Comparison of ENCODE assay signal across 8 cellular contexts in genomic region chr1:52054496-52055065, GRCh38. TPM values are rescaled to one million over a fixed set of nuclear protein-coding genes. Genes with fewer than 3 reads are reported as not detected.
A peak's percentile ranks its signal among the peaks of the same experiment; 100 is the strongest.
DNase-seq lines count a peak whose midpoint lies in the region; ATAC-seq and TF ChIP-seq lines count a peak whose summit lies in the region.

No MANE protein-coding gene starts in this region.

- CTCF ChIA-PET in naive thymus-derived CD4-positive, alpha-beta T cell (lab: Charles Lee), result no interaction called here

- no peaks in the 10 kb centered on the region for H3K36me3 ChIP-seq in BE2C
- H3K36me3 ChIP-seq in Loucy (ENCODE audit: insufficient read depth, low read length), result no peaks in the 10 kb centered on the region
- peaks cover 0 to 14% (median 0%) of the 10 kb centered on the region in 3 experiments for H3K36me3 ChIP-seq in naive thymus-derived CD4-positive, alpha-beta T cell (ENCODE audit: control insufficient read depth in 2 of 3, insufficient read depth in 3 of 3, low read length in 3 of 3)

- POLR2A ChIA-PET in naive thymus-derived CD4-positive, alpha-beta T cell (lab: Charles Lee), result interaction anchor here (3.8 kb wide), 1 partner anchor 21 kb away, joined by 43 read pairs; the partner anchor contains the start of gene KTI12

- H3K27ac ChIP-seq in naive thymus-derived CD4-positive, alpha-beta T cell (ENCODE audit: low read depth, low read length), result peak overlapping the region; percentile 87

- H3K79me2 ChIP-seq in Loucy (ENCODE audit: insufficient read depth, low read length), result peaks cover 89% of the 10 kb centered on the region

- H3K4me3 ChIP-seq in BE2C (ENCODE audit: low read depth, low read length) (peak overlapping the region; percentile 91), Loucy (ENCODE audit: low read length, poor library complexity, severe bottlenecking) (peak overlapping the region; percentile 86)
- peak overlapping the region; percentile 92 for H3K4me3 ChIP-seq in naive thymus-derived CD4-positive, alpha-beta T cell (ENCODE audit: low read length)

- DNase-seq in BE2C (no peak), glomerular visceral epithelial cell (ENCODE audit: extremely low spot score) (no peak), NCI-H2171 treated with DMSO at 0.1 percent for 48 hours (lab: John Stamatoyannopoulos, UW) (no peak)
- no peak for DNase-seq in central memory CD8-positive, alpha-beta T cell (ENCODE audit: low spot score in 2 of 2)
- no peak for DNase-seq in naive thymus-derived CD4-positive, alpha-beta T cell
- no peak for DNase-seq in stimulated activated CD4-positive, alpha-beta T cell treated with anti-CD3 and anti-CD28 coated beads, Interleukin-4, amount 100 ng/mL, for 24 hours

- TF ChIP-seq CTCF in BE2C (IDR thresholded peaks at IDR 0.05; ENCODE audit: low read depth, low read length) (no peak), Loucy (conservative IDR thresholded peaks at IDR 0.05; ENCODE audit: low read length) (no peak)

- H3F3A ChIP-seq in Loucy (ENCODE audit: low read depth), result no peaks in the 10 kb centered on the region

- H3K27ac Mint-ChIP-seq in central memory CD8-positive, alpha-beta T cell (ENCODE audit: low read depth), result peak overlapping the region; percentile 80
- H3K27ac Mint-ChIP-seq in naive thymus-derived CD4-positive, alpha-beta T cell, result peak overlapping the region; percentile 91 to 99 (median 95)

- no peaks in the 10 kb centered on the region for H3K9me3 ChIP-seq in BE2C
- H3K9me3 ChIP-seq in Loucy (ENCODE audit: insufficient read depth, low read depth, low read length), result no peaks in the 10 kb centered on the region
- H3K9me3 ChIP-seq in naive thymus-derived CD4-positive, alpha-beta T cell (ENCODE audit: control insufficient read depth in 2 of 3, low read length in 3 of 3), result no peaks in the 10 kb centered on the region

- H3K9ac ChIP-seq in Loucy (ENCODE audit: low read depth, low read length, poor library complexity, severe bottlenecking), result peak overlapping the region; percentile 91

- H2AFZ ChIP-seq in Loucy (ENCODE audit: low read length), result peak overlapping the region; percentile 65

- H3K4me1 Mint-ChIP-seq in central memory CD8-positive, alpha-beta T cell, result peaks cover 63% of the 10 kb centered on the region
- H3K4me1 Mint-ChIP-seq in naive thymus-derived CD4-positive, alpha-beta T cell, result peaks cover 42 to 77% (median 61%) of the 10 kb centered on the region in 7 donors

- H3K4me3 Mint-ChIP-seq in central memory CD8-positive, alpha-beta T cell, result peak overlapping the region; percentile 91
- H3K4me3 Mint-ChIP-seq in naive thymus-derived CD4-positive, alpha-beta T cell, result peak overlapping the region; percentile 93 to 100 (median 98)

- no peaks in the 10 kb centered on the region for H3K9me2 ChIP-seq in Loucy (replicated peaks; ENCODE audit: low read depth, low read length)

- no peaks in the 10 kb centered on the region for H3K27me3 Mint-ChIP-seq in central memory CD8-positive, alpha-beta T cell
- H3K27me3 Mint-ChIP-seq in naive thymus-derived CD4-positive, alpha-beta T cell, result no peaks in the 10 kb centered on the region

- H3K4me2 ChIP-seq in Loucy (ENCODE audit: low read depth, low read length, poor library complexity, severe bottlenecking), result peak overlapping the region; percentile 96

- peaks cover 21% of the 10 kb centered on the region for H3K36me3 Mint-ChIP-seq in central memory CD8-positive, alpha-beta T cell (ENCODE audit: insufficient read depth)
- peaks cover 4 to 13% (median 5%) of the 10 kb centered on the region in 5 donors for H3K36me3 Mint-ChIP-seq in naive thymus-derived CD4-positive, alpha-beta T cell

- H4K20me1 ChIP-seq in Loucy (ENCODE audit: insufficient read depth, low read length, poor library complexity, severe bottlenecking), result peaks cover 44% of the 10 kb centered on the region

- no peaks in the 10 kb centered on the region for H3K9me3 Mint-ChIP-seq in central memory CD8-positive, alpha-beta T cell
- H3K9me3 Mint-ChIP-seq in naive thymus-derived CD4-positive, alpha-beta T cell, result peaks cover 0 to 2% (median 0%) of the 10 kb centered on the region in 11 donors

- no peaks in the 10 kb centered on the region for H3K27me3 ChIP-seq in BE2C
- H3K27me3 ChIP-seq in Loucy (ENCODE audit: insufficient read depth, low read length, poor library complexity, severe bottlenecking), result no peaks in the 10 kb centered on the region
- H3K27me3 ChIP-seq in naive thymus-derived CD4-positive, alpha-beta T cell (ENCODE audit: control insufficient read depth in 2 of 2, insufficient read depth in 2 of 2, low read length in 2 of 2), result no peaks in the 10 kb centered on the region

- H3K4me1 ChIP-seq in BE2C, result no peaks in the 10 kb centered on the region
- peaks cover 37% of the 10 kb centered on the region for H3K4me1 ChIP-seq in Loucy (ENCODE audit: insufficient read depth, low read length, poor library complexity, severe bottlenecking)
- H3K4me1 ChIP-seq in naive thymus-derived CD4-positive, alpha-beta T cell (ENCODE audit: control insufficient read depth in 2 of 2, insufficient read depth in 2 of 2, low read length in 2 of 2), result peaks cover 19 to 24% of the 10 kb centered on the region in 2 donors

- intact Hi-C loops in naive thymus-derived CD4-positive, alpha-beta T cell (cut with micrococcal nuclease), result loop anchor here (1.0 to 10.0 kb wide), 14 partner anchors 176 to 1998 kb away; partner anchors contain the start of genes CZIB (in 2 of the 2), LRP8 (in 2 of the 2), ECHDC2 (in 1 of the 2) and EPS15 (in 1 of the 2)

- no peak for ATAC-seq in central memory CD8-positive, alpha-beta T cell (replicated peaks; ENCODE audit: extremely low read depth, poor library complexity, severe bottlenecking)
- no peak for ATAC-seq in naive thymus-derived CD4-positive, alpha-beta T cell
- no peak for ATAC-seq in GM21717 (IDR thresholded peaks at IDR 0.05; ENCODE audit: unreplicated experiment)

RNA-seq across cellular contexts. Expression of gene TXNDC12, which starts 0.4 kb away (rescaled TPM):
- polyA plus RNA-seq in BE2C (2012; ENCODE audit: insufficient read depth, insufficient read length, low read depth), result 91.7 TPM
- 10 to 100 TPM; 27.2 to 43.7 (median 28.5) TPM for total RNA-seq in naive thymus-derived CD4-positive, alpha-beta T cell
- 10 to 100 TPM; 61.9 to 83.8 TPM for polyA plus RNA-seq in naive thymus-derived CD4-positive, alpha-beta T cell

RNA-seq across cellular contexts. Expression of gene BTF3L4, which starts 1.5 kb away (rescaled TPM):
- 36.2 TPM for polyA plus RNA-seq in BE2C (2012; ENCODE audit: insufficient read depth, insufficient read length, low read depth)
- total RNA-seq in naive thymus-derived CD4-positive, alpha-beta T cell, result 10 to 100 TPM; 30.4 to 41.2 (median 35.8) TPM
- 10 to 100 TPM; 57.9 to 69.1 TPM for polyA plus RNA-seq in naive thymus-derived CD4-positive, alpha-beta T cell

RNA-seq across cellular contexts. Expression of gene KTI12, which starts 21.0 kb away (rescaled TPM):
- 17.6 TPM for polyA plus RNA-seq in BE2C (2012; ENCODE audit: insufficient read depth, insufficient read length, low read depth)
- 10 to 100 TPM; 14.5 to 23.5 (median 16.5) TPM for total RNA-seq in naive thymus-derived CD4-positive, alpha-beta T cell
- 10 to 100 TPM; 29.9 to 39.4 TPM for polyA plus RNA-seq in naive thymus-derived CD4-positive, alpha-beta T cell
